In genomic region chr3:30481241-30481640, GRCh38 we compare ENCODE assay signal across 17 cellular contexts.
DNase-seq lines count a peak whose midpoint lies in the region; ATAC-seq and TF ChIP-seq lines count a peak whose summit lies in the region.
"Had no signal": no experiment of that assay in that cellular context is flagged by ENCODE, and none has a peak within 500 bp of the region (broad histone marks: within the 10 kb centered on the region; RNA-seq: fewer than 3 reads in every experiment).

No MANE protein-coding gene starts in this region.

- TF ChIP-seq CTCF in lower leg skin (IDR thresholded peaks at IDR 0.05): no peak

- intact Hi-C loops in Right ventricle myocardium inferior (cut with DNase I) (no loop called here), lower leg skin (cut with DNase I; ENCODE audit: low total_unique reads) (no loop called here)

- WGBS in lower leg skin, 2 donors: 83% methylated on average over 1 of the region's 1 CpG

- no peak for DNase-seq in activated T-cell treated with anti-CD3 and anti-CD28 coated beads, Interleukin-2, amount 50 U/mL, for 72 hours
- no peak for DNase-seq in activated T-cell treated with anti-CD3 and anti-CD28 coated beads, Interleukin-2, amount 50 U/mL, for 48 hours
- DNase-seq in stimulated activated naive CD8-positive, alpha-beta T cell treated with anti-CD3 and anti-CD28 coated beads, Interleukin-15, amount 100 ng/mL, for 72 hours: no peak
- no peak for DNase-seq in Right ventricle myocardium inferior (ENCODE audit: missing footprints)
- DNase-seq in lower leg skin (ENCODE audit: low spot score in 2 of 2): no peak
- DNase-seq: BE2C; C1 segment of cervical spinal cord; CD4-positive, CD25-positive, alpha-beta regulatory T cell; CD8-positive, alpha-beta memory T cell; COR-L47; DMS 273 treated with DMSO at 0.1 percent for 48 hours; DMS53; DND-41; EL; H9 had no signal

- no peak for TF ChIP-seq POLR2A in lower leg skin (IDR thresholded peaks at IDR 0.05)

- no peaks in the 10 kb centered on the region for H3K27me3 Mint-ChIP-seq in activated T-cell treated with anti-CD3 and anti-CD28 coated beads, Interleukin-2, amount 50 U/mL, for 72 hours (ENCODE audit: low read depth)
- H3K27me3 Mint-ChIP-seq in stimulated activated memory B cell treated with anti-CD40 and anti-IgM and Interleukin-4, amounts not matched to agents 10 μg/mL and 1 μg/mL and 100 μg/mL, for 72 hours: no peaks in the 10 kb centered on the region
- H3K27me3 Mint-ChIP-seq in stimulated activated naive CD8-positive, alpha-beta T cell treated with anti-CD3 and anti-CD28 coated beads, Interleukin-15, amount 100 ng/mL, for 72 hours: no peaks in the 10 kb centered on the region
- H3K27me3 Mint-ChIP-seq: CD4-positive, CD25-positive, alpha-beta regulatory T cell; CD8-positive, alpha-beta memory T cell had no signal

- peak; percentile 48 to 49 for ATAC-seq in activated T-cell treated with anti-CD3 and anti-CD28 coated beads, Interleukin-2, amount 50 U/mL, for 72 hours (replicated peaks in 1 of 2)
- ATAC-seq in HG02884 (IDR thresholded peaks at IDR 0.05; ENCODE audit: unreplicated experiment) (peak; percentile 38), Right ventricle myocardium inferior (no peak)
- ATAC-seq in stimulated activated memory B cell treated with anti-CD40 and anti-IgM and Interleukin-4, amounts not matched to agents 10 μg/mL and 1 μg/mL and 100 μg/mL, for 72 hours: no peak
- peak; percentile 53 for ATAC-seq in stimulated activated naive CD8-positive, alpha-beta T cell treated with anti-CD3 and anti-CD28 coated beads, Interleukin-15, amount 100 ng/mL, for 72 hours

- no peak overlapping the region for H3K4me3 ChIP-seq in lower leg skin (ENCODE audit: low read depth, poor library complexity, severe bottlenecking)

- H3K36me3 Mint-ChIP-seq in activated T-cell treated with anti-CD3 and anti-CD28 coated beads, Interleukin-2, amount 50 U/mL, for 72 hours (ENCODE audit: insufficient read depth in 2 of 2): peaks cover 11 to 13% of the 10 kb centered on the region in 2 donors
- peaks cover 7% of the 10 kb centered on the region for H3K36me3 Mint-ChIP-seq in stimulated activated memory B cell treated with anti-CD40 and anti-IgM and Interleukin-4, amounts not matched to agents 10 μg/mL and 1 μg/mL and 100 μg/mL, for 72 hours
- H3K36me3 Mint-ChIP-seq: CD4-positive, CD25-positive, alpha-beta regulatory T cell had no signal

- peaks cover 4 to 9% of the 10 kb centered on the region in 2 donors for H3K9me3 Mint-ChIP-seq in activated T-cell treated with anti-CD3 and anti-CD28 coated beads, Interleukin-2, amount 50 U/mL, for 72 hours
- H3K9me3 Mint-ChIP-seq in stimulated activated memory B cell treated with anti-CD40 and anti-IgM and Interleukin-4, amounts not matched to agents 10 μg/mL and 1 μg/mL and 100 μg/mL, for 72 hours: peaks cover 6% of the 10 kb centered on the region
- peaks cover 18 to 22% of the 10 kb centered on the region in 2 donors for H3K9me3 Mint-ChIP-seq in stimulated activated naive CD8-positive, alpha-beta T cell treated with anti-CD3 and anti-CD28 coated beads, Interleukin-15, amount 100 ng/mL, for 72 hours

- no peak overlapping the region for H3K27ac Mint-ChIP-seq in activated T-cell treated with anti-CD3 and anti-CD28 coated beads, Interleukin-2, amount 50 U/mL, for 72 hours
- H3K27ac Mint-ChIP-seq in stimulated activated memory B cell treated with anti-CD40 and anti-IgM and Interleukin-4, amounts not matched to agents 10 μg/mL and 1 μg/mL and 100 μg/mL, for 72 hours: peak overlapping the region; percentile 6
- H3K27ac Mint-ChIP-seq in stimulated activated naive CD8-positive, alpha-beta T cell treated with anti-CD3 and anti-CD28 coated beads, Interleukin-15, amount 100 ng/mL, for 72 hours: no peak overlapping the region
- H3K27ac Mint-ChIP-seq: H9 had no signal

- H3K4me1 Mint-ChIP-seq in activated T-cell treated with anti-CD3 and anti-CD28 coated beads, Interleukin-2, amount 50 U/mL, for 72 hours (ENCODE audit: low read depth): peaks cover 28% of the 10 kb centered on the region
- H3K4me1 Mint-ChIP-seq in stimulated activated memory B cell treated with anti-CD40 and anti-IgM and Interleukin-4, amounts not matched to agents 10 μg/mL and 1 μg/mL and 100 μg/mL, for 72 hours: peaks cover 29% of the 10 kb centered on the region
- H3K4me1 Mint-ChIP-seq in stimulated activated naive CD8-positive, alpha-beta T cell treated with anti-CD3 and anti-CD28 coated beads, Interleukin-15, amount 100 ng/mL, for 72 hours: peaks cover 22% of the 10 kb centered on the region
- H3K4me1 Mint-ChIP-seq: H9 had no signal

- no peak overlapping the region for H3K4me3 Mint-ChIP-seq in activated T-cell treated with anti-CD3 and anti-CD28 coated beads, Interleukin-2, amount 50 U/mL, for 72 hours
- H3K4me3 Mint-ChIP-seq in stimulated activated memory B cell treated with anti-CD40 and anti-IgM and Interleukin-4, amounts not matched to agents 10 μg/mL and 1 μg/mL and 100 μg/mL, for 72 hours: no peak overlapping the region
- H3K4me3 Mint-ChIP-seq in stimulated activated naive CD8-positive, alpha-beta T cell treated with anti-CD3 and anti-CD28 coated beads, Interleukin-15, amount 100 ng/mL, for 72 hours: no peak overlapping the region
- H3K4me3 Mint-ChIP-seq: CD4-positive, CD25-positive, alpha-beta regulatory T cell; CD8-positive, alpha-beta memory T cell; H9 had no signal

Comparison
In these comparisons a context has a peak if more than half of its experiments do, and no peak if none do; other contexts are left out.
1. ATAC-seq: peak in activated T-cell treated with anti-CD3 and anti-CD28 coated beads, Interleukin-2, amount 50 U/mL, for 72 hours (2 of 2), HG02884 (single experiment) and stimulated activated naive CD8-positive, alpha-beta T cell treated with anti-CD3 and anti-CD28 coated beads, Interleukin-15, amount 100 ng/mL, for 72 hours (single experiment); none in stimulated activated memory B cell treated with anti-CD40 and anti-IgM and Interleukin-4, amounts not matched to agents 10 μg/mL and 1 μg/mL and 100 μg/mL, for 72 hours (single experiment) and Right ventricle myocardium inferior (single experiment).